12 cellular contexts compared by ENCODE assay signal in genomic region chr2:64035067-64035942, GRCh38. TPM values are rescaled to one million over a fixed set of nuclear protein-coding genes. Genes with fewer than 3 reads are reported as not detected.
DNase-seq lines count a peak whose midpoint lies in the region; ATAC-seq, FAIRE-seq and TF ChIP-seq lines count a peak whose summit lies in the region.
"Had no signal": no experiment of that assay in that cellular context is flagged by ENCODE, and none has a peak within 500 bp of the region (broad histone marks: within the 10 kb centered on the region; RNA-seq: fewer than 3 reads in every experiment).

No MANE protein-coding gene starts in this region.

- CTCF ChIA-PET in Calu3 (lab: Charles Lee) (no interaction called here), WTC11 (lab: Charles Lee) (no interaction called here)

- peak overlapping the region; percentile 34 to 71 (median 50) for H3K4me3 Mint-ChIP-seq in CD4-positive, CD25-positive, alpha-beta regulatory T cell
- H3K4me3 Mint-ChIP-seq in Calu3 (ENCODE audit: low read depth, unreplicated experiment) = no peak overlapping the region
- H3K4me3 Mint-ChIP-seq in WTC11 = no peak overlapping the region

- H3K79me2 ChIP-seq in OCI-LY3 (ENCODE audit: low read length) = no peaks in the 10 kb centered on the region

- no peaks in the 10 kb centered on the region for H3K9me3 ChIP-seq in CD4-positive, CD25-positive, alpha-beta regulatory T cell (ENCODE audit: control insufficient read depth in 2 of 2, low read length in 2 of 2)
- H3K9me3 ChIP-seq in OCI-LY3 (ENCODE audit: insufficient read depth, low read length) = peaks cover 10% of the 10 kb centered on the region
- no peaks in the 10 kb centered on the region for H3K9me3 ChIP-seq in effector memory CD4-positive, alpha-beta T cell (ENCODE audit: control insufficient read depth, low read length)
- H3K9me3 ChIP-seq: esophagus muscularis mucosa had no signal

- H2AFZ ChIP-seq in OCI-LY3 (ENCODE audit: low read depth, low read length) = no peak overlapping the region; the same call in 1 of the 2 replicates

- POLR2A ChIA-PET in WTC11 (lab: Charles Lee) = no interaction called here

- H3K4me1 Mint-ChIP-seq in CD4-positive, CD25-positive, alpha-beta regulatory T cell = peaks cover 31 to 56% (median 47%) of the 10 kb centered on the region in 4 donors
- no peaks in the 10 kb centered on the region for H3K4me1 Mint-ChIP-seq in Calu3 (ENCODE audit: low read depth, unreplicated experiment)
- peaks cover 19% of the 10 kb centered on the region for H3K4me1 Mint-ChIP-seq in WTC11

- FAIRE-seq in GM19239 (lab: Jason Lieb, UNC) = peak; percentile 53

- ATAC-seq in CD4-positive, CD25-positive, alpha-beta regulatory T cell (ENCODE audit: low read depth in 2 of 2) = peak; percentile 23 to 45
- ATAC-seq in WTC11 = no peak
- no peak for ATAC-seq in GM21526 (IDR thresholded peaks at IDR 0.05; ENCODE audit: low FRiP score, unreplicated experiment)

- H3K9me3 Mint-ChIP-seq in CD4-positive, CD25-positive, alpha-beta regulatory T cell = peaks cover 0 to 4% (median 0%) of the 10 kb centered on the region in 7 donors
- H3K9me3 Mint-ChIP-seq in Calu3 (ENCODE audit: low read depth, unreplicated experiment) (peaks cover 2% of the 10 kb centered on the region), WTC11 (peaks cover 5% of the 10 kb centered on the region)

- H4K20me1 ChIP-seq in OCI-LY3 (ENCODE audit: insufficient read depth, low read length) = no peaks in the 10 kb centered on the region

- no peaks in the 10 kb centered on the region for H3K27me3 Mint-ChIP-seq in CD4-positive, CD25-positive, alpha-beta regulatory T cell
- peaks cover 1% of the 10 kb centered on the region for H3K27me3 Mint-ChIP-seq in Calu3 (ENCODE audit: unreplicated experiment)
- H3K27me3 Mint-ChIP-seq in WTC11 (ENCODE audit: low read depth) = no peaks in the 10 kb centered on the region
- H3K27me3 Mint-ChIP-seq: stimulated activated naive B cell treated with anti-CD40 and anti-IgM and Interleukin-4, amounts not matched to agents 10 μg/mL and 1 μg/mL and 100 μg/mL, for 72 hours had no signal

- no peaks in the 10 kb centered on the region for H3K36me3 ChIP-seq in CD4-positive, CD25-positive, alpha-beta regulatory T cell (ENCODE audit: control insufficient read depth, insufficient read depth, low read length)
- peaks cover 3% of the 10 kb centered on the region for H3K36me3 ChIP-seq in OCI-LY3 (replicated peaks; ENCODE audit: low read depth, low read length)
- H3K36me3 ChIP-seq in effector memory CD4-positive, alpha-beta T cell (ENCODE audit: control insufficient read depth, insufficient read depth, low read length) = no peaks in the 10 kb centered on the region
- H3K36me3 ChIP-seq: esophagus muscularis mucosa had no signal

- peak overlapping the region; percentile 35 for H3K9ac ChIP-seq in OCI-LY3 (ENCODE audit: low read length)

- H3K27ac ChIP-seq in CD4-positive, CD25-positive, alpha-beta regulatory T cell (ENCODE audit: insufficient read depth, low read length, poor library complexity, severe bottlenecking) = peak overlapping the region; percentile 73
- H3K27ac ChIP-seq in OCI-LY3 (ENCODE audit: low read length) = peak overlapping the region; percentile 78
- H3K27ac ChIP-seq in effector memory CD4-positive, alpha-beta T cell (ENCODE audit: insufficient read depth, low read length, poor library complexity, severe bottlenecking) = peak overlapping the region; percentile 37
- H3K27ac ChIP-seq: esophagus muscularis mucosa had no signal

- TF ChIP-seq CTCF in OCI-LY3 (IDR thresholded peaks at IDR 0.05; ENCODE audit: low read depth, low read length) (no peak), Calu3 (IDR thresholded peaks at IDR 0.05; ENCODE audit: unreplicated experiment) (no peak), WTC11 (IDR thresholded peaks at IDR 0.05) (no peak)

- H3K36me3 Mint-ChIP-seq in CD4-positive, CD25-positive, alpha-beta regulatory T cell = no peaks in the 10 kb centered on the region
- no peaks in the 10 kb centered on the region for H3K36me3 Mint-ChIP-seq in Calu3 (ENCODE audit: insufficient read depth, unreplicated experiment)
- no peaks in the 10 kb centered on the region for H3K36me3 Mint-ChIP-seq in WTC11
- H3K36me3 Mint-ChIP-seq: stimulated activated naive B cell treated with anti-CD40 and anti-IgM and Interleukin-4, amounts not matched to agents 10 μg/mL and 1 μg/mL and 100 μg/mL, for 72 hours had no signal

- peak overlapping the region; percentile 70 for H3K4me3 ChIP-seq in CD4-positive, CD25-positive, alpha-beta regulatory T cell (ENCODE audit: low read depth, low read length)
- H3K4me3 ChIP-seq in OCI-LY3 (ENCODE audit: low read length) = peak overlapping the region; percentile 57
- no peak overlapping the region for H3K4me3 ChIP-seq in effector memory CD4-positive, alpha-beta T cell (ENCODE audit: insufficient read depth, low read depth, low read length, poor library complexity, severe bottlenecking)
- H3K4me3 ChIP-seq: esophagus muscularis mucosa had no signal

- peak in 2 of 3 donors; percentile 26 to 68 for DNase-seq in CD4-positive, CD25-positive, alpha-beta regulatory T cell
- no peak for DNase-seq in GM19239 (ENCODE audit: insufficient read length, low spot score)
- no peak for DNase-seq in effector memory CD4-positive, alpha-beta T cell
- DNase-seq in Calu3 = no peak
- DNase-seq in WTC11 (ENCODE audit: low spot score) = no peak
- no peak for DNase-seq in stimulated activated naive CD4-positive, alpha-beta T cell treated with Interleukin-2 at 50 U/mL for 16 hours (lab: John Stamatoyannopoulos, UW)
- DNase-seq: NK-92 treated with Interleukin-12 subunit alpha and Interleukin-12 subunit beta, amount 100 ng/mL, for 24 hours; stimulated activated naive B cell treated with anti-CD40 and anti-IgM and Interleukin-4, amounts not matched to agents 10 μg/mL and 1 μg/mL and 100 μg/mL, for 72 hours; T-helper 9 cell had no signal

- no TSS peak for BruUV-seq in Calu3 (replicated peaks; lab: Mats Ljungman, UMichigan)

- H3K27me3 ChIP-seq in CD4-positive, CD25-positive, alpha-beta regulatory T cell (ENCODE audit: control insufficient read depth, insufficient read depth, low read length) = no peaks in the 10 kb centered on the region
- H3K27me3 ChIP-seq in OCI-LY3 (ENCODE audit: low read depth, low read length) = no peaks in the 10 kb centered on the region
- H3K27me3 ChIP-seq in effector memory CD4-positive, alpha-beta T cell (replicated peaks; ENCODE audit: control insufficient read depth, insufficient read depth, low read length, poor library complexity, severe bottlenecking) = no peaks in the 10 kb centered on the region
- H3K27me3 ChIP-seq: esophagus muscularis mucosa had no signal

- H3K27ac Mint-ChIP-seq in CD4-positive, CD25-positive, alpha-beta regulatory T cell = peak overlapping the region; percentile 82 to 90 (median 87)
- no peak overlapping the region for H3K27ac Mint-ChIP-seq in Calu3 (ENCODE audit: unreplicated experiment)
- H3K27ac Mint-ChIP-seq in WTC11 = no peak overlapping the region
- H3K27ac Mint-ChIP-seq: stimulated activated naive B cell treated with anti-CD40 and anti-IgM and Interleukin-4, amounts not matched to agents 10 μg/mL and 1 μg/mL and 100 μg/mL, for 72 hours had no signal

- peaks cover 34% of the 10 kb centered on the region for H3K4me1 ChIP-seq in CD4-positive, CD25-positive, alpha-beta regulatory T cell (ENCODE audit: control insufficient read depth, insufficient read depth, low read length, poor library complexity, severe bottlenecking)
- peaks cover 25% of the 10 kb centered on the region for H3K4me1 ChIP-seq in OCI-LY3 (ENCODE audit: low read length)
- peaks cover 6% of the 10 kb centered on the region for H3K4me1 ChIP-seq in effector memory CD4-positive, alpha-beta T cell (ENCODE audit: control insufficient read depth, insufficient read depth, low read length, poor library complexity, severe bottlenecking)
- H3K4me1 ChIP-seq: esophagus muscularis mucosa had no signal

- peak overlapping the region; percentile 78 for H3K4me2 ChIP-seq in OCI-LY3 (ENCODE audit: low read length)

- intact Hi-C loops in Calu3 (cut with micrococcal nuclease; ENCODE audit: unreplicated experiment) = no loop called here

TF ChIP-seq in WTC11, 78 proteins besides CTCF, POLR2A, EP300 and RAD21 (continues in another document):
- TF ChIP-seq USF1 (CRISPR knock-in tag; IDR thresholded peaks at IDR 0.05) (no peak), GABPB1 (CRISPR knock-in tag; IDR thresholded peaks at IDR 0.05) (no peak), FOXP4 (CRISPR knock-in tag; IDR thresholded peaks at IDR 0.05) (no peak), ZBTB21 (CRISPR knock-in tag; IDR thresholded peaks at IDR 0.05; ENCODE audit: borderline replicate concordance) (no peak), SOX15 (CRISPR knock-in tag; IDR thresholded peaks at IDR 0.05) (no peak), MYBL2 (CRISPR knock-in tag; IDR thresholded peaks at IDR 0.05) (no peak), GRHL2 (CRISPR knock-in tag; IDR thresholded peaks at IDR 0.05; ENCODE audit: insufficient replicate concordance, severe bottlenecking) (no peak), ATF1 (CRISPR knock-in tag; IDR thresholded peaks at IDR 0.05) (no peak), CREB1 (CRISPR knock-in tag; IDR thresholded peaks at IDR 0.05) (no peak), ZNF121 (CRISPR knock-in tag; IDR thresholded peaks at IDR 0.05) (no peak), ESRRA (CRISPR knock-in tag; IDR thresholded peaks at IDR 0.05; ENCODE audit: borderline replicate concordance) (no peak)

RNA-seq across cellular contexts. Expression of gene VPS54, which starts 16.1 kb away (rescaled TPM):
- 20.7 TPM for total RNA-seq in CD4-positive, CD25-positive, alpha-beta regulatory T cell
- 10 to 100 TPM in 3 of 4 donors, 1 to 10 TPM in 1; 6.4 to 13.6 (median 11.3) TPM for polyA plus RNA-seq in CD4-positive, CD25-positive, alpha-beta regulatory T cell
- 10.5 and 11.7 TPM in 2 replicates for total RNA-seq in Calu3 (2022)
- 12.4 to 14.6 TPM (median 13.5 TPM) in 3 replicates for total RNA-seq in WTC11 (2021)

Comparison
In these comparisons a context has a peak if more than half of its experiments do, and no peak if none do; other contexts are left out.
1. ATAC-seq: peak in CD4-positive, CD25-positive, alpha-beta regulatory T cell (2 of 2); none in WTC11 (single experiment) and GM21526 (single experiment).
2. DNase-seq: peak in CD4-positive, CD25-positive, alpha-beta regulatory T cell (2 of 3); none in GM19239 (single experiment), effector memory CD4-positive, alpha-beta T cell (0 of 3), Calu3 (single experiment), WTC11 (single experiment) and stimulated activated naive CD4-positive, alpha-beta T cell treated with Interleukin-2 at 50 U/mL for 16 hours (single experiment).
3. H3K27ac Mint-ChIP-seq: peak in CD4-positive, CD25-positive, alpha-beta regulatory T cell (3 of 3); none in Calu3 (single experiment) and WTC11 (single experiment).
4. H3K4me3 Mint-ChIP-seq: peak in CD4-positive, CD25-positive, alpha-beta regulatory T cell (4 of 4); none in Calu3 (single experiment) and WTC11 (single experiment).
5. Peak in every context shown above with its lines, with median percentiles within 50 percentile points of each other: H3K27ac ChIP-seq.